Comparison of ENCODE assay signal across 3 cellular contexts in genomic region chrX:134459683-134460004, GRCh38.
TF ChIP-seq lines count a peak whose summit lies in the region.

No MANE protein-coding gene starts in this region.

TF ChIP-seq in GM23338, 12 proteins besides CTCF, POLR2A, EP300 and RAD21 (continues in another document):
- TF ChIP-seq NANOG (IDR thresholded peaks at IDR 0.05; ENCODE audit: borderline replicate concordance) (no peak), ZNF462 (CRISPR knock-in tag; IDR thresholded peaks at IDR 0.05) (no peak)

TF ChIP-seq in H1, 55 proteins besides CTCF, POLR2A, EP300 and RAD21:
- TF ChIP-seq PHF8 (conservative IDR thresholded peaks at IDR 0.05; ENCODE audit: low read depth, low read length) (peak; percentile 33; the same call in 1 of the 2 replicates), TBP (IDR thresholded peaks at IDR 0.05; ENCODE audit: low read depth, low read length) (peak; percentile 53; the same call in 1 of the 2 replicates), CBX5 (IDR thresholded peaks at IDR 0.05; ENCODE audit: low read depth, low read length) (no peak), EGR1 (IDR thresholded peaks at IDR 0.05; ENCODE audit: borderline replicate concordance, low read depth, low read length) (no peak)

TF ChIP-seq in neural cell, 6 proteins besides CTCF, POLR2A, EP300 and RAD21:
- TF ChIP-seq TAF1 (IDR thresholded peaks at IDR 0.05; ENCODE audit: low read depth) (no peak), REST (IDR thresholded peaks at IDR 0.05; ENCODE audit: borderline replicate concordance) (no peak), MXI1 (conservative IDR thresholded peaks at IDR 0.05; ENCODE audit: poor library complexity, severe bottlenecking) (no peak), EZH2 (IDR thresholded peaks at IDR 0.05; ENCODE audit: borderline replicate concordance, insufficient read depth, low read length, poor library complexity, severe bottlenecking) (no peak), POLR2AphosphoS5 (IDR thresholded peaks at IDR 0.05) (no peak), SMC3 (conservative IDR thresholded peaks at IDR 0.05; ENCODE audit: poor library complexity) (no peak)
